17 cellular contexts compared by ENCODE assay signal in the genomic region with DNA sequence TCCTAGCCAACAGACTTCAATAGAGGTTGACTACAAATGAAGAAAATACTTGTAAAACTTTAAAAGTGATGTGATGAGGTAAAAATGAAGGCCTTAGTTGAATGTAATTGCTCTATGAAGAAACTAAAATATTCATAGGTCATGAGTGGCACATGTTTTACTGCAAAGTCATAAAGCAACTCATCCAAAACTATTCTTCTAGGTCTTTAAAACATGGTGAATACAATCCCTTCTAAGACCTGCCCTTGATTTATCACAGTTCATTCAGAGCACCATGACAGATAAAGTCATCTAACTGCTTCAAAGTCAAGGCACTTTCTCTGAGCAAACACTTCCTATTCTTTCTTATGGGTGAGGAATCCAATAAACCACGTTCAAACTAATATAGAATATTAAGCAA.
"Had no signal": no experiment of that assay in that cellular context is flagged by ENCODE, and none has a peak within 500 bp of the region (broad histone marks: within the 10 kb centered on the region; RNA-seq: fewer than 3 reads in every experiment).

No MANE protein-coding gene starts in this region.

- H3K27me3 ChIP-seq: body of pancreas, suprapubic skin, transverse colon, vagina had no signal

- H3K27ac ChIP-seq: body of pancreas, suprapubic skin, transverse colon, vagina, WERI-Rb-1 had no signal

- H3K4me3 ChIP-seq: body of pancreas, suprapubic skin, transverse colon, vagina had no signal

- H3K9me3 ChIP-seq: body of pancreas, transverse colon, vagina had no signal

- H3K36me3 ChIP-seq: suprapubic skin, transverse colon, vagina, WERI-Rb-1 had no signal

- H3K4me1 ChIP-seq: body of pancreas, suprapubic skin, transverse colon, vagina had no signal

- DNase-seq: activated CD4-positive, alpha-beta T cell treated with anti-CD3 and anti-CD28 coated beads for 36 hours; activated CD4-positive, alpha-beta T cell treated with anti-CD3 and anti-CD28 coated beads, Interleukin-2, amount 50 U/mL, for 48 hours; activated gamma-delta T cell treated with Interleukin-2 at 50 U/mL for 16 hours; activated T-cell treated with anti-CD3 and anti-CD28 coated beads for 4 hours; amygdala; body of pancreas; effector memory CD8-positive, alpha-beta T cell; immature natural killer cell; naive B cell; retina; stimulated activated CD4-positive, alpha-beta T cell treated with anti-CD3 and anti-CD28 coated beads, Interleukin-2, amount 100 ng/mL, for 24 hours; stimulated activated naive CD8-positive, alpha-beta T cell treated with anti-CD3 and anti-CD28 coated beads, Interleukin-15, amount 100 ng/mL, for 72 hours; T-helper 17 cell; transverse colon; WERI-Rb-1 had no signal
